Comparison of ENCODE assay signal across 16 cellular contexts in genomic region chr3:27429909-27430308, GRCh38. TPM values are rescaled to one million over a fixed set of nuclear protein-coding genes. Genes with fewer than 3 reads are reported as not detected.
DNase-seq lines count a peak whose midpoint lies in the region; ATAC-seq, FAIRE-seq and TF ChIP-seq lines count a peak whose summit lies in the region.
"Had no signal": no experiment of that assay in that cellular context is flagged by ENCODE, and none has a peak within 500 bp of the region (broad histone marks: within the 10 kb centered on the region; RNA-seq: fewer than 3 reads in every experiment).

No MANE protein-coding gene starts in this region.

- H3K79me2 ChIP-seq in osteoblast (ENCODE audit: insufficient read depth, low read length): peaks cover 28% of the 10 kb centered on the region

- intact Hi-C loops in upper lobe of right lung (cut with DNase I): no loop called here

- H3K4me1 Mint-ChIP-seq in chondrocyte (ENCODE audit: low read depth): peaks cover 24% of the 10 kb centered on the region
- H3K4me1 Mint-ChIP-seq in effector memory CD8-positive, alpha-beta T cell (ENCODE audit: low read depth in 2 of 2): peaks cover 4 to 5% of the 10 kb centered on the region in 2 donors
- H3K4me1 Mint-ChIP-seq: H9 had no signal

- FAIRE-seq in H54 (lab: Jason Lieb, UNC) (peak; percentile 71), HTR-8/SVneo (lab: Jason Lieb, UNC) (peak; percentile 38)
- FAIRE-seq: A204.1 had no signal

- H3K9me3 ChIP-seq in osteoblast (ENCODE audit: low read depth, low read length): no peaks in the 10 kb centered on the region
- H3K9me3 ChIP-seq in upper lobe of right lung: no peaks in the 10 kb centered on the region

- H3K27me3 ChIP-seq in osteoblast (ENCODE audit: insufficient read depth, low read length): no peaks in the 10 kb centered on the region
- no peaks in the 10 kb centered on the region for H3K27me3 ChIP-seq in upper lobe of right lung

- H3K27ac ChIP-seq in osteoblast (ENCODE audit: low read depth, low read length) (peak overlapping the region; percentile 9), upper lobe of right lung (no peak overlapping the region)
- H3K27ac ChIP-seq: C4-2B had no signal

- peaks cover 18% of the 10 kb centered on the region for H3K36me3 Mint-ChIP-seq in chondrocyte (ENCODE audit: low read depth)
- peaks cover 40% of the 10 kb centered on the region for H3K36me3 Mint-ChIP-seq in effector memory CD8-positive, alpha-beta T cell (ENCODE audit: insufficient read depth)

- ATAC-seq in GM18505 (IDR thresholded peaks at IDR 0.05; ENCODE audit: unreplicated experiment) (no peak), upper lobe of right lung (no peak)
- no peak for ATAC-seq in effector memory CD8-positive, alpha-beta T cell (replicated peaks)

- H3K9me3 Mint-ChIP-seq in chondrocyte (ENCODE audit: low read depth): no peaks in the 10 kb centered on the region
- H3K9me3 Mint-ChIP-seq in effector memory CD8-positive, alpha-beta T cell: no peaks in the 10 kb centered on the region
- H3K9me3 Mint-ChIP-seq: H9 had no signal

- H4K20me1 ChIP-seq in osteoblast (ENCODE audit: insufficient read depth, low read length): peaks cover 14% of the 10 kb centered on the region

- H3K4me3 ChIP-seq in osteoblast (ENCODE audit: insufficient read depth, low read length) (no peak overlapping the region), upper lobe of right lung (no peak overlapping the region)

- H3K36me3 ChIP-seq in osteoblast (ENCODE audit: insufficient read depth, low read length) (peaks cover 65% of the 10 kb centered on the region), upper lobe of right lung (peaks cover 26% of the 10 kb centered on the region)

- H2AFZ ChIP-seq in osteoblast (ENCODE audit: low read length): no peak overlapping the region

- peak overlapping the region; percentile 47 for H3K27ac Mint-ChIP-seq in chondrocyte (ENCODE audit: unreplicated experiment)
- H3K27ac Mint-ChIP-seq in effector memory CD8-positive, alpha-beta T cell: no peak overlapping the region
- H3K27ac Mint-ChIP-seq: CD4-positive, alpha-beta memory T cell; H9 had no signal

- no peak overlapping the region for H3K4me2 ChIP-seq in osteoblast (ENCODE audit: insufficient read depth, low read length)

- TF ChIP-seq CTCF in chondrocyte (IDR thresholded peaks at IDR 0.05) (no peak), osteoblast (IDR thresholded peaks at IDR 0.05; ENCODE audit: extremely low read depth, low read depth, low read length) (no peak), upper lobe of right lung (IDR thresholded peaks at IDR 0.05) (no peak)

- H3K4me3 Mint-ChIP-seq in chondrocyte (ENCODE audit: unreplicated experiment): no peak overlapping the region
- no peak overlapping the region for H3K4me3 Mint-ChIP-seq in effector memory CD8-positive, alpha-beta T cell
- H3K4me3 Mint-ChIP-seq: CD4-positive, alpha-beta memory T cell; H9 had no signal

- TF ChIP-seq POLR2A in H54 (IDR thresholded peaks at IDR 0.05; ENCODE audit: low read depth, low read length) (no peak), GM18505 (IDR thresholded peaks at IDR 0.05; ENCODE audit: borderline replicate concordance, extremely low read depth, insufficient read depth, insufficient read length) (no peak)

- no peaks in the 10 kb centered on the region for H3K27me3 Mint-ChIP-seq in chondrocyte (ENCODE audit: low read depth)
- H3K27me3 Mint-ChIP-seq in effector memory CD8-positive, alpha-beta T cell: no peaks in the 10 kb centered on the region
- H3K27me3 Mint-ChIP-seq: CD4-positive, alpha-beta memory T cell had no signal

- DNase-seq in H54 (ENCODE audit: insufficient read length, low spot score): no peak
- no peak for DNase-seq in HTR-8/SVneo (ENCODE audit: insufficient read length, low spot score)
- DNase-seq in chondrocyte (ENCODE audit: low spot score): no peak
- no peak for DNase-seq in osteoblast (ENCODE audit: insufficient read length, low spot score, missing footprints)
- DNase-seq in NCI-H1694 (lab: John Stamatoyannopoulos, UW): no peak
- DNase-seq in effector memory CD8-positive, alpha-beta T cell: no peak
- no peak for DNase-seq in upper lobe of right lung
- DNase-seq: AML-193; CD4-positive, alpha-beta memory T cell; DMS79 treated with DMSO at 0.1 percent for 48 hours; GF-D8; GOT3; H9 had no signal

- H3K4me1 ChIP-seq in osteoblast (ENCODE audit: insufficient read depth, low read length) (peaks cover 20% of the 10 kb centered on the region), upper lobe of right lung (no peaks in the 10 kb centered on the region)

RNA-seq across cellular contexts. Expression of gene SLC4A7, which starts 54.3 kb away (rescaled TPM):
- total RNA-seq in chondrocyte: 67.4 to 69.0 TPM (median 68.8 TPM) in 3 replicates
- total RNA-seq in osteoblast: 203 and 281 TPM in 2 replicates
- 15.0 TPM for total RNA-seq in upper lobe of right lung
